ENCODE assay signal across 23 cellular contexts in genomic region chr6:14867807-14868206, GRCh38.
"Had no signal": no experiment of that assay in that cellular context is flagged by ENCODE, and none has a peak within 500 bp of the region (broad histone marks: within the 10 kb centered on the region; RNA-seq: fewer than 3 reads in every experiment).

No MANE protein-coding gene starts in this region.

- H3K4me1 ChIP-seq: right lobe of liver had no signal

- H3K36me3 Mint-ChIP-seq: activated naive CD4-positive, alpha-beta T cell treated with anti-CD3 and anti-CD28 coated beads, Interleukin-2, amount 50 U/mL, for 24 hours; mesothelial cell of epicardium had no signal

- H3K27ac Mint-ChIP-seq: activated naive CD4-positive, alpha-beta T cell treated with anti-CD3 and anti-CD28 coated beads, Interleukin-2, amount 50 U/mL, for 24 hours; mesothelial cell of epicardium had no signal

- H3K36me3 ChIP-seq: esophagus muscularis mucosa, gastrocnemius medialis, left ventricle myocardium inferior, right lobe of liver, thoracic aorta, upper lobe of left lung, WERI-Rb-1 had no signal

- H3K4me3 ChIP-seq: dorsolateral prefrontal cortex, esophagus muscularis mucosa, gastrocnemius medialis, left ventricle myocardium inferior, right lobe of liver, skin epidermis, thoracic aorta, upper lobe of left lung had no signal

- DNase-seq: activated CD4-positive, alpha-beta T cell treated with anti-CD3 and anti-CD28 coated beads, Interleukin-2, amount 50 U/mL, for 48 hours; activated CD4-positive, CD25-positive, alpha-beta regulatory T cell treated with anti-CD3 and anti-CD28 coated beads, Interleukin-2, amount 50 U/mL, for 72 hours; activated gamma-delta T cell; central memory CD4-positive, alpha-beta T cell; dorsolateral prefrontal cortex; effector memory CD8-positive, alpha-beta T cell; gastrocnemius medialis; hippocampal formation; kidney glomerular epithelial cell; left ventricle myocardium inferior; nucleus accumbens; posterior cingulate gyrus; right lobe of liver; stimulated activated CD4-positive, alpha-beta T cell treated with anti-CD3 and anti-CD28 coated beads, Interleukin-1b, Interleukin-23, amount 100 ng/mL, for 48 hours; T-helper 1 cell; upper lobe of left lung; WERI-Rb-1 had no signal

- H3K9me3 Mint-ChIP-seq: activated naive CD4-positive, alpha-beta T cell treated with anti-CD3 and anti-CD28 coated beads, Interleukin-2, amount 50 U/mL, for 24 hours; effector memory CD8-positive, alpha-beta T cell; mesothelial cell of epicardium; nephron had no signal

- H3K27ac ChIP-seq: dorsolateral prefrontal cortex, esophagus muscularis mucosa, gastrocnemius medialis, left ventricle myocardium inferior, right lobe of liver, skin epidermis, thoracic aorta, upper lobe of left lung, WERI-Rb-1 had no signal

- H3K4me3 Mint-ChIP-seq: activated naive CD4-positive, alpha-beta T cell treated with anti-CD3 and anti-CD28 coated beads, Interleukin-2, amount 50 U/mL, for 24 hours; effector memory CD8-positive, alpha-beta T cell; mesothelial cell of epicardium; nephron had no signal

- ATAC-seq: effector memory CD8-positive, alpha-beta T cell; gastrocnemius medialis; right lobe of liver had no signal

- H3K27me3 Mint-ChIP-seq: activated naive CD4-positive, alpha-beta T cell treated with anti-CD3 and anti-CD28 coated beads, Interleukin-2, amount 50 U/mL, for 24 hours; effector memory CD8-positive, alpha-beta T cell had no signal

- H3K9me3 ChIP-seq: esophagus muscularis mucosa, gastrocnemius medialis, left ventricle myocardium inferior, right lobe of liver, thoracic aorta, upper lobe of left lung had no signal

- H3K27me3 ChIP-seq: esophagus muscularis mucosa, gastrocnemius medialis, right lobe of liver, upper lobe of left lung had no signal
